Comparison of ENCODE assay signal across 12 cellular contexts in genomic region chr18:48840491-48840877, GRCh38.
A peak's percentile ranks its signal among the peaks of the same experiment; 100 is the strongest.
DNase-seq lines count a peak whose midpoint lies in the region; ATAC-seq and TF ChIP-seq lines count a peak whose summit lies in the region.
"Had no signal": no experiment of that assay in that cellular context is flagged by ENCODE, and none has a peak within 500 bp of the region (broad histone marks: within the 10 kb centered on the region; RNA-seq: fewer than 3 reads in every experiment).

No MANE protein-coding gene starts in this region.

- no peaks in the 10 kb centered on the region for H3K36me3 ChIP-seq in PC-9 (ENCODE audit: low read depth)
- H3K36me3 ChIP-seq in Caco-2 (ENCODE audit: control insufficient read depth, insufficient read depth, low read length): no peaks in the 10 kb centered on the region
- H3K36me3 ChIP-seq: HAP-1 had no signal

- H3K4me3 Mint-ChIP-seq in Caco-2 (ENCODE audit: unreplicated experiment): no peak overlapping the region
- no peak overlapping the region for H3K4me3 Mint-ChIP-seq in activated CD8-positive, alpha-beta memory T cell treated with anti-CD3 and anti-CD28 coated beads, Interleukin-2, amount 10 ng/mL, durations not matched to agents 7 days and 5 days
- H3K4me3 Mint-ChIP-seq: dendritic cell treated with granulocyte-macrophage colony-stimulating factor and Interleukin-4, amounts not matched to agents 40 ng/mL and 50 ng/mL, for 4 days had no signal

- peak; percentile 69 for DNase-seq in DMS 273 treated with DMSO at 0.1 percent for 48 hours (lab: John Stamatoyannopoulos, UW)
- DNase-seq in PC-9: no peak
- peak; percentile 4 for DNase-seq in left ventricle myocardium superior
- DNase-seq in posterior cingulate gyrus: peak in 8 of 10 donors; percentile 43 to 93 (median 68)
- DNase-seq in Caco-2: no peak
- DNase-seq in T-helper 1 cell: no peak
- DNase-seq in activated CD8-positive, alpha-beta memory T cell treated with anti-CD3 and anti-CD28 coated beads, Interleukin-2, amount 10 ng/mL, durations not matched to agents 7 days and 5 days: no peak
- DNase-seq: NCI-H345 had no signal

- no peaks in the 10 kb centered on the region for H3K9me3 ChIP-seq in PC-9 (ENCODE audit: insufficient read depth, low read depth)
- no peaks in the 10 kb centered on the region for H3K9me3 ChIP-seq in Caco-2
- H3K9me3 ChIP-seq: HAP-1, SJSA1 had no signal

- no peaks in the 10 kb centered on the region for H3K27me3 ChIP-seq in PC-9 (ENCODE audit: insufficient read depth, low read depth)
- H3K27me3 ChIP-seq in Caco-2 (replicated peaks; ENCODE audit: control insufficient read depth, insufficient read depth, low read length): no peaks in the 10 kb centered on the region
- H3K27me3 ChIP-seq: SJSA1 had no signal

- no peaks in the 10 kb centered on the region for H3K27me3 Mint-ChIP-seq in Caco-2 (ENCODE audit: insufficient read depth, unreplicated experiment)
- no peaks in the 10 kb centered on the region for H3K27me3 Mint-ChIP-seq in activated CD8-positive, alpha-beta memory T cell treated with anti-CD3 and anti-CD28 coated beads, Interleukin-2, amount 10 ng/mL, durations not matched to agents 7 days and 5 days

- H3K36me3 Mint-ChIP-seq in Caco-2 (ENCODE audit: insufficient read depth, unreplicated experiment): peaks cover 6% of the 10 kb centered on the region
- H3K36me3 Mint-ChIP-seq in activated CD8-positive, alpha-beta memory T cell treated with anti-CD3 and anti-CD28 coated beads, Interleukin-2, amount 10 ng/mL, durations not matched to agents 7 days and 5 days: no peaks in the 10 kb centered on the region

- H3F3A ChIP-seq in PC-9 (ENCODE audit: insufficient read depth, low read depth): peaks cover 38% of the 10 kb centered on the region

- TF ChIP-seq CTCF in PC-9 (conservative IDR thresholded peaks at IDR 0.05) (no peak), Caco-2 (IDR thresholded peaks at IDR 0.05; ENCODE audit: insufficient read depth in 1 of 2, low read depth in 1 of 2, low read length in 1 of 2, severe bottlenecking in 1 of 2, unreplicated experiment in 1 of 2) (no peak)

- no peak overlapping the region for H3K27ac Mint-ChIP-seq in Caco-2 (ENCODE audit: unreplicated experiment)
- no peak overlapping the region for H3K27ac Mint-ChIP-seq in activated CD8-positive, alpha-beta memory T cell treated with anti-CD3 and anti-CD28 coated beads, Interleukin-2, amount 10 ng/mL, durations not matched to agents 7 days and 5 days

- H3K27ac ChIP-seq in PC-9: peak overlapping the region; percentile 97; the same call in 1 of the 2 replicates
- H3K27ac ChIP-seq: KMS-11 had no signal

- H3K4me1 Mint-ChIP-seq in Caco-2 (ENCODE audit: low read depth, unreplicated experiment): peaks cover 6% of the 10 kb centered on the region
- peaks cover 75% of the 10 kb centered on the region for H3K4me1 Mint-ChIP-seq in activated CD8-positive, alpha-beta memory T cell treated with anti-CD3 and anti-CD28 coated beads, Interleukin-2, amount 10 ng/mL, durations not matched to agents 7 days and 5 days

- H3K9me3 Mint-ChIP-seq in Caco-2 (ENCODE audit: unreplicated experiment): peaks cover 2% of the 10 kb centered on the region
- H3K9me3 Mint-ChIP-seq in activated CD8-positive, alpha-beta memory T cell treated with anti-CD3 and anti-CD28 coated beads, Interleukin-2, amount 10 ng/mL, durations not matched to agents 7 days and 5 days (ENCODE audit: low read depth): no peaks in the 10 kb centered on the region
- H3K9me3 Mint-ChIP-seq: dendritic cell treated with granulocyte-macrophage colony-stimulating factor and Interleukin-4, amounts not matched to agents 40 ng/mL and 50 ng/mL, for 4 days had no signal

- H4K20me1 ChIP-seq in PC-9 (ENCODE audit: insufficient read depth): no peaks in the 10 kb centered on the region

- H3K79me2 ChIP-seq in PC-9 (ENCODE audit: low read depth): no peaks in the 10 kb centered on the region

- POLR2A ChIA-PET in PC-9 (lab: Charles Lee; ENCODE audit: unreplicated experiment) (no interaction called here), Caco-2 (lab: Charles Lee) (no interaction called here)

- no peak overlapping the region for H3K4me3 ChIP-seq in PC-9
- H3K4me3 ChIP-seq in Caco-2 (ENCODE audit: low read depth, low read length): no peak overlapping the region
- H3K4me3 ChIP-seq: HAP-1, SJSA1 had no signal

- no TSS peak for BruUV-seq in PC-9 (replicated peaks; lab: Mats Ljungman, UMichigan)
- BruUV-seq in Caco-2 (replicated peaks; lab: Mats Ljungman, UMichigan): no TSS peak

- no peaks in the 10 kb centered on the region for H3K9me2 ChIP-seq in PC-9 (ENCODE audit: insufficient read depth)

- no peak overlapping the region for H2AFZ ChIP-seq in PC-9

- ATAC-seq in left ventricle myocardium superior: no peak
- no peak for ATAC-seq in activated CD8-positive, alpha-beta memory T cell treated with anti-CD3 and anti-CD28 coated beads, Interleukin-2, amount 10 ng/mL, durations not matched to agents 7 days and 5 days

- CTCF ChIA-PET in PC-9 (lab: Charles Lee): no interaction called here
- CTCF ChIA-PET in Caco-2 (lab: Charles Lee): no interaction called here
- CTCF ChIA-PET in activated CD8-positive, alpha-beta memory T cell treated with anti-CD3 and anti-CD28 coated beads, Interleukin-2, amount 10 ng/mL, durations not matched to agents 7 days and 5 days (lab: Charles Lee): no interaction called here

- H3K4me1 ChIP-seq in PC-9 (replicated peaks; ENCODE audit: insufficient read depth): peaks cover 60% of the 10 kb centered on the region
- H3K4me1 ChIP-seq in Caco-2: no peaks in the 10 kb centered on the region
- H3K4me1 ChIP-seq: HAP-1 had no signal

- H3K4me2 ChIP-seq in PC-9: peak overlapping the region; percentile 83; the same call in 1 of the 2 replicates
- H3K4me2 ChIP-seq: KMS-11 had no signal

- intact Hi-C loops in PC-9 (cut with micrococcal nuclease; ENCODE audit: unreplicated experiment): no loop called here
- intact Hi-C loops in left ventricle myocardium superior (cut with micrococcal nuclease): no loop called here
- intact Hi-C loops in posterior cingulate gyrus (cut with DNase I): loop anchor here (5.0 kb wide), 1 partner anchor 58 kb away; no protein-coding TSS in a partner anchor
- intact Hi-C loops in Caco-2 (cut with micrococcal nuclease; ENCODE audit: unreplicated experiment): no loop called here

Comparison
In these comparisons a context has a peak if more than half of its experiments do, and no peak if none do; other contexts are left out.
1. DNase-seq: peak in DMS 273 treated with DMSO at 0.1 percent for 48 hours (single experiment), left ventricle myocardium superior (single experiment) and posterior cingulate gyrus (8 of 10); none in PC-9 (0 of 2), Caco-2 (0 of 2), T-helper 1 cell (0 of 5) and activated CD8-positive, alpha-beta memory T cell treated with anti-CD3 and anti-CD28 coated beads, Interleukin-2, amount 10 ng/mL, durations not matched to agents 7 days and 5 days (single experiment).